8 cellular contexts compared by ENCODE assay signal in genomic region chrX:19840899-19841648, GRCh38. TPM values are rescaled to one million over a fixed set of nuclear protein-coding genes. Genes with fewer than 3 reads are reported as not detected.
DNase-seq lines count a peak whose midpoint lies in the region; ATAC-seq and TF ChIP-seq lines count a peak whose summit lies in the region.

No MANE protein-coding gene starts in this region.

- H3K27me3 Mint-ChIP-seq in activated CD4-positive, alpha-beta memory T cell treated with anti-CD3 and anti-CD28 coated beads, Interleukin-2, amount 10 ng/mL, durations not matched to agents 7 days and 5 days = no peaks in the 10 kb centered on the region
- no peaks in the 10 kb centered on the region for H3K27me3 Mint-ChIP-seq in neural progenitor cell (ENCODE audit: insufficient read depth, low read depth)

- H3K4me1 Mint-ChIP-seq in activated CD4-positive, alpha-beta memory T cell treated with anti-CD3 and anti-CD28 coated beads, Interleukin-2, amount 10 ng/mL, durations not matched to agents 7 days and 5 days = peaks cover 71% of the 10 kb centered on the region
- H3K4me1 Mint-ChIP-seq in neural progenitor cell = no peaks in the 10 kb centered on the region

- peak; percentile 55 for ATAC-seq in HG03521 (IDR thresholded peaks at IDR 0.05; ENCODE audit: unreplicated experiment)

- no peaks in the 10 kb centered on the region for H3K9me3 ChIP-seq in neural progenitor cell (ENCODE audit: low read depth)

- no peak overlapping the region for H3K9ac ChIP-seq in neural progenitor cell

- POLR2A ChIA-PET in activated CD4-positive, alpha-beta memory T cell treated with anti-CD3 and anti-CD28 coated beads, Interleukin-2, amount 10 ng/mL, durations not matched to agents 7 days and 5 days (lab: Charles Lee) = interaction anchor here (0.8 to 2.7 kb wide), 16 partner anchors 8 to 214 kb away, joined by 3 to 19 read pairs (median 7); no protein-coding TSS in a partner anchor

- H3K4me3 ChIP-seq in neural progenitor cell = no peak overlapping the region

- no peaks in the 10 kb centered on the region for H3K36me3 ChIP-seq in neural progenitor cell

- H3F3A ChIP-seq in neural progenitor cell (ENCODE audit: low read depth) = no peaks in the 10 kb centered on the region

- H4K20me1 ChIP-seq in neural progenitor cell (ENCODE audit: low read depth) = no peaks in the 10 kb centered on the region

- DNase-seq in stimulated activated CD4-positive, alpha-beta T cell treated with anti-CD3 and anti-CD28 coated beads, Interleukin-2, amount 100 ng/mL, for 24 hours = peak; percentile 25 to 36
- DNase-seq in stimulated activated CD4-positive, alpha-beta T cell treated with anti-CD3 and anti-CD28 coated beads, Interleukin-2, amount 100 ng/mL, for 48 hours = no peak
- DNase-seq in activated CD4-positive, alpha-beta memory T cell treated with anti-CD3 and anti-CD28 coated beads, Interleukin-2, amount 10 ng/mL, durations not matched to agents 7 days and 5 days = peak; percentile 70
- DNase-seq in neural progenitor cell (ENCODE audit: low spot score) (peak; percentile 13), DMS53 treated with DMSO at 0.1 percent for 48 hours (lab: John Stamatoyannopoulos, UW; ENCODE audit: unreplicated experiment) (no peak), NCI-H2081 treated with DMSO at 0.1 percent for 48 hours (lab: John Stamatoyannopoulos, UW) (no peak), T-helper 9 cell (no peak)

- H3K27ac Mint-ChIP-seq in activated CD4-positive, alpha-beta memory T cell treated with anti-CD3 and anti-CD28 coated beads, Interleukin-2, amount 10 ng/mL, durations not matched to agents 7 days and 5 days = peak overlapping the region; percentile 91
- H3K27ac Mint-ChIP-seq in neural progenitor cell = no peak overlapping the region

- TF ChIP-seq CTCF in neural progenitor cell (IDR thresholded peaks at IDR 0.05) = no peak

- peak overlapping the region; percentile 54 for H3K4me3 Mint-ChIP-seq in activated CD4-positive, alpha-beta memory T cell treated with anti-CD3 and anti-CD28 coated beads, Interleukin-2, amount 10 ng/mL, durations not matched to agents 7 days and 5 days
- H3K4me3 Mint-ChIP-seq in neural progenitor cell = no peak overlapping the region

- peak overlapping the region; percentile 14 for H3K4me2 ChIP-seq in neural progenitor cell

- peak overlapping the region; percentile 9 for H2AFZ ChIP-seq in neural progenitor cell (replicated peaks)

- no peaks in the 10 kb centered on the region for H3K27me3 ChIP-seq in neural progenitor cell

- no peak overlapping the region for H3K27ac ChIP-seq in neural progenitor cell

- peaks cover 30% of the 10 kb centered on the region for H3K36me3 Mint-ChIP-seq in activated CD4-positive, alpha-beta memory T cell treated with anti-CD3 and anti-CD28 coated beads, Interleukin-2, amount 10 ng/mL, durations not matched to agents 7 days and 5 days (ENCODE audit: low read depth)
- H3K36me3 Mint-ChIP-seq in neural progenitor cell = no peaks in the 10 kb centered on the region

- no peaks in the 10 kb centered on the region for H3K79me2 ChIP-seq in neural progenitor cell (ENCODE audit: low read depth)

- CTCF ChIA-PET in activated CD4-positive, alpha-beta memory T cell treated with anti-CD3 and anti-CD28 coated beads, Interleukin-2, amount 10 ng/mL, durations not matched to agents 7 days and 5 days (lab: Charles Lee) = interaction anchor here (1.0 to 1.6 kb wide), 5 partner anchors 15 to 98 kb away, joined by 3 to 5 read pairs (median 3); no protein-coding TSS in a partner anchor

- peaks cover 10% of the 10 kb centered on the region for H3K9me3 Mint-ChIP-seq in activated CD4-positive, alpha-beta memory T cell treated with anti-CD3 and anti-CD28 coated beads, Interleukin-2, amount 10 ng/mL, durations not matched to agents 7 days and 5 days
- peaks cover 8% of the 10 kb centered on the region for H3K9me3 Mint-ChIP-seq in neural progenitor cell

- H3K4me1 ChIP-seq in neural progenitor cell = peaks cover 4% of the 10 kb centered on the region

RNA-seq across cellular contexts. Expression of gene SH3KBP1, which starts 46.3 kb away (rescaled TPM):
- total RNA-seq in activated CD4-positive, alpha-beta memory T cell treated with anti-CD3 and anti-CD28 coated beads, Interleukin-2, amount 10 ng/mL, durations not matched to agents 7 days and 5 days = 100 to 1,000 TPM; 119 to 126 TPM
- 6.1 and 6.5 TPM in 2 replicates for total RNA-seq in neural progenitor cell (ENCODE audit: low replicate concordance)

Comparison
In these comparisons a context has a peak if more than half of its experiments do, and no peak if none do; other contexts are left out.
1. DNase-seq: peak in stimulated activated CD4-positive, alpha-beta T cell treated with anti-CD3 and anti-CD28 coated beads, Interleukin-2, amount 100 ng/mL, for 24 hours (2 of 2), activated CD4-positive, alpha-beta memory T cell treated with anti-CD3 and anti-CD28 coated beads, Interleukin-2, amount 10 ng/mL, durations not matched to agents 7 days and 5 days (single experiment) and neural progenitor cell (single experiment); none in stimulated activated CD4-positive, alpha-beta T cell treated with anti-CD3 and anti-CD28 coated beads, Interleukin-2, amount 100 ng/mL, for 48 hours (0 of 2), DMS53 treated with DMSO at 0.1 percent for 48 hours (single experiment), NCI-H2081 treated with DMSO at 0.1 percent for 48 hours (single experiment) and T-helper 9 cell (single experiment).
2. RNA of gene SH3KBP1, which starts 46.3 kb away (total RNA-seq): 119 to 126 TPM in activated CD4-positive, alpha-beta memory T cell treated with anti-CD3 and anti-CD28 coated beads, Interleukin-2, amount 10 ng/mL, durations not matched to agents 7 days and 5 days; 6.1 to 6.5 TPM in neural progenitor cell; every median in the first group is over 10 times any median in the second.